ENCODE assay signal across 8 cellular contexts in genomic region chr12:55940065-55940732, GRCh38. TPM values are rescaled to one million over a fixed set of nuclear protein-coding genes. Genes with fewer than 3 reads are reported as not detected.
DNase-seq lines count a peak whose midpoint lies in the region; TF ChIP-seq lines count a peak whose summit lies in the region.

No MANE protein-coding gene starts in this region.

- H3K27me3 ChIP-seq in GM23248 (replicated peaks; ENCODE audit: insufficient read depth) (no peaks in the 10 kb centered on the region), subcutaneous abdominal adipose tissue (ENCODE audit: control insufficient read depth in 5 of 5, insufficient read depth in 4 of 5, low read length in 5 of 5) (peaks cover 0 to 4% (median 0%) of the 10 kb centered on the region in 5 donors)

- peak overlapping the region; percentile 64 for H2AFZ ChIP-seq in GM23248

- H3K4me1 ChIP-seq in GM23248 (ENCODE audit: insufficient read depth), result peaks cover 22% of the 10 kb centered on the region
- H3K4me1 ChIP-seq in subcutaneous abdominal adipose tissue (ENCODE audit: control insufficient read depth in 5 of 5, insufficient read depth in 5 of 5, low read length in 5 of 5), result peaks cover 0 to 16% (median 8%) of the 10 kb centered on the region in 5 donors

- H3K9ac ChIP-seq in GM23248 (no peak overlapping the region), subcutaneous abdominal adipose tissue (ENCODE audit: low read length in 5 of 5) (peak overlapping the region in 3 of 5 donors; percentile 1 to 26 (median 25))

- peak overlapping the region; percentile 18 for H3K27ac Mint-ChIP-seq in activated T-helper 1 cell treated with anti-CD3 and anti-CD28 coated beads, Interleukin-12 subunit alpha, Interleukin-12 subunit beta, Interleukin-2, Interleukin-4 antibody, amounts not matched to agents 30 ng/mL and 10 ng/mL and 1 ng/mL, durations not matched to agents 14 hours and 24 hours and 36 hours
- H3K27ac Mint-ChIP-seq in neural crest cell (ENCODE audit: unreplicated experiment), result no peak overlapping the region

- peaks cover 83% of the 10 kb centered on the region for H3K36me3 Mint-ChIP-seq in activated T-helper 1 cell treated with anti-CD3 and anti-CD28 coated beads, Interleukin-12 subunit alpha, Interleukin-12 subunit beta, Interleukin-2, Interleukin-4 antibody, amounts not matched to agents 30 ng/mL and 10 ng/mL and 1 ng/mL, durations not matched to agents 14 hours and 24 hours and 36 hours (ENCODE audit: low read depth)
- H3K36me3 Mint-ChIP-seq in neural crest cell (ENCODE audit: low read depth), result no peaks in the 10 kb centered on the region

- peaks cover 56% of the 10 kb centered on the region for H3K4me1 Mint-ChIP-seq in activated T-helper 1 cell treated with anti-CD3 and anti-CD28 coated beads, Interleukin-12 subunit alpha, Interleukin-12 subunit beta, Interleukin-2, Interleukin-4 antibody, amounts not matched to agents 30 ng/mL and 10 ng/mL and 1 ng/mL, durations not matched to agents 14 hours and 24 hours and 36 hours (ENCODE audit: low read depth)
- peaks cover 11% of the 10 kb centered on the region for H3K4me1 Mint-ChIP-seq in neural crest cell

- peak; percentile 91 for TF ChIP-seq CTCF in LNCAP (IDR thresholded peaks at IDR 0.05)
- peak; percentile 93 for TF ChIP-seq CTCF in neural crest cell (conservative IDR thresholded peaks at IDR 0.05)

- peaks cover 31% of the 10 kb centered on the region for H3F3A ChIP-seq in GM23248 (ENCODE audit: insufficient read depth)

- H3K4me2 ChIP-seq in GM23248 (ENCODE audit: unreplicated experiment), result peak overlapping the region; percentile 32

- no peaks in the 10 kb centered on the region for H3K9me3 Mint-ChIP-seq in activated T-helper 1 cell treated with anti-CD3 and anti-CD28 coated beads, Interleukin-12 subunit alpha, Interleukin-12 subunit beta, Interleukin-2, Interleukin-4 antibody, amounts not matched to agents 30 ng/mL and 10 ng/mL and 1 ng/mL, durations not matched to agents 14 hours and 24 hours and 36 hours
- H3K9me3 Mint-ChIP-seq in neural crest cell, result no peaks in the 10 kb centered on the region

- no peaks in the 10 kb centered on the region for H3K79me2 ChIP-seq in GM23248 (ENCODE audit: insufficient read depth)

- H3K36me3 ChIP-seq in GM23248 (ENCODE audit: low read depth) (peaks cover 41% of the 10 kb centered on the region), subcutaneous abdominal adipose tissue (ENCODE audit: control insufficient read depth in 5 of 5, insufficient read depth in 5 of 5, low read length in 5 of 5) (peaks cover 0 to 11% (median 5%) of the 10 kb centered on the region in 5 donors)

- H3K27me3 Mint-ChIP-seq in activated T-helper 1 cell treated with anti-CD3 and anti-CD28 coated beads, Interleukin-12 subunit alpha, Interleukin-12 subunit beta, Interleukin-2, Interleukin-4 antibody, amounts not matched to agents 30 ng/mL and 10 ng/mL and 1 ng/mL, durations not matched to agents 14 hours and 24 hours and 36 hours (ENCODE audit: insufficient read depth), result no peaks in the 10 kb centered on the region
- peaks cover 5% of the 10 kb centered on the region for H3K27me3 Mint-ChIP-seq in neural crest cell (ENCODE audit: low read depth)

- H3K9me3 ChIP-seq in GM23248 (ENCODE audit: low read depth) (no peaks in the 10 kb centered on the region), subcutaneous abdominal adipose tissue (ENCODE audit: control insufficient read depth in 5 of 5, low read length in 5 of 5) (no peaks in the 10 kb centered on the region)

- 15 to 16% methylated on average over 18 of the region's 18 CpGs for WGBS in GM23248 (ENCODE audit: low coverage in 1 of 2, low lambda C conversion rate in 2 of 2, missing lambda C conversion rate in 2 of 2), 2 experiments

- DNase-seq in EL (peak; percentile 83), GM23248 (peak; percentile 89), RKO (ENCODE audit: low spot score) (peak; percentile 85), fibroblast of the conjunctiva (ENCODE audit: low read depth) (peak; percentile 77), neural crest cell (ENCODE audit: low read depth, low spot score) (peak; percentile 87)
- peak; percentile 76 for DNase-seq in activated T-helper 1 cell treated with anti-CD3 and anti-CD28 coated beads, Interleukin-12 subunit alpha, Interleukin-12 subunit beta, Interleukin-2, Interleukin-4 antibody, amounts not matched to agents 30 ng/mL and 10 ng/mL and 1 ng/mL, durations not matched to agents 14 hours and 24 hours and 36 hours (ENCODE audit: low spot score)

- intact Hi-C loops in activated T-helper 1 cell treated with anti-CD3 and anti-CD28 coated beads, Interleukin-12 subunit alpha, Interleukin-12 subunit beta, Interleukin-2, Interleukin-4 antibody, amounts not matched to agents 30 ng/mL and 10 ng/mL and 1 ng/mL, durations not matched to agents 14 hours and 24 hours and 36 hours (cut with micrococcal nuclease), result loop anchor here (1.0 kb wide), 5 partner anchors 9 to 202 kb away; partner anchors contain the start of genes DGKA, GDF11, ORMDL2 and PYM1

- in situ Hi-C loops in GM23248 (cut with MboI), result no loop called here

- H3K27ac ChIP-seq in GM23248 (peak overlapping the region; percentile 50), subcutaneous abdominal adipose tissue (ENCODE audit: low read depth, low read length) (no peak overlapping the region)

- H3K4me3 Mint-ChIP-seq in activated T-helper 1 cell treated with anti-CD3 and anti-CD28 coated beads, Interleukin-12 subunit alpha, Interleukin-12 subunit beta, Interleukin-2, Interleukin-4 antibody, amounts not matched to agents 30 ng/mL and 10 ng/mL and 1 ng/mL, durations not matched to agents 14 hours and 24 hours and 36 hours, result peak overlapping the region; percentile 9
- H3K4me3 Mint-ChIP-seq in neural crest cell, result peak overlapping the region; percentile 24

- no peaks in the 10 kb centered on the region for H4K20me1 ChIP-seq in GM23248 (ENCODE audit: insufficient read depth)

- H3K4me3 ChIP-seq in GM23248, result no peak overlapping the region
- peak overlapping the region in 4 of 5 donors; percentile 24 to 55 (median 34) for H3K4me3 ChIP-seq in subcutaneous abdominal adipose tissue (ENCODE audit: low read depth in 1 of 5, low read length in 5 of 5)

- H3K9me2 ChIP-seq in GM23248 (ENCODE audit: insufficient read depth), result no peaks in the 10 kb centered on the region

RNA-seq across cellular contexts. Expression of gene DGKA, which starts 9.2 kb away (rescaled TPM):
- 66.6 and 67.7 TPM in 2 replicates for total RNA-seq in GM23248 (2014; rRNA removed; shearing (Covaris generic))
- 109 and 116 TPM in 2 replicates for polyA plus RNA-seq in GM23248 (2016; fragmentation: Nextera tagmentation; extraction: Ambion mirVana)
- total RNA-seq in activated T-helper 1 cell treated with anti-CD3 and anti-CD28 coated beads, Interleukin-12 subunit alpha, Interleukin-12 subunit beta, Interleukin-2, Interleukin-4 antibody, amounts not matched to agents 30 ng/mL and 10 ng/mL and 1 ng/mL, durations not matched to agents 14 hours and 24 hours and 36 hours, result 352 and 379 TPM in 2 replicates
- 17.1 and 18.8 TPM in 2 replicates for total RNA-seq in neural crest cell

RNA-seq across cellular contexts. Expression of gene PYM1, which starts 12.5 kb away (rescaled TPM):
- total RNA-seq in GM23248 (2014; rRNA removed; shearing (Covaris generic)), result 20.1 and 25.9 TPM in 2 replicates
- polyA plus RNA-seq in GM23248 (2016; fragmentation: Nextera tagmentation; extraction: Ambion mirVana), result 33.5 and 34.4 TPM in 2 replicates
- 38.8 and 40.5 TPM in 2 replicates for total RNA-seq in activated T-helper 1 cell treated with anti-CD3 and anti-CD28 coated beads, Interleukin-12 subunit alpha, Interleukin-12 subunit beta, Interleukin-2, Interleukin-4 antibody, amounts not matched to agents 30 ng/mL and 10 ng/mL and 1 ng/mL, durations not matched to agents 14 hours and 24 hours and 36 hours
- 54.0 and 56.8 TPM in 2 replicates for total RNA-seq in neural crest cell

RNA-seq across cellular contexts. Expression of gene PMEL, which starts 25.6 kb away (rescaled TPM):
- total RNA-seq in GM23248 (2014; rRNA removed; shearing (Covaris generic)), result 0.13 and 2.3 TPM in 2 replicates
- polyA plus RNA-seq in GM23248 (2016; fragmentation: Nextera tagmentation; extraction: Ambion mirVana), result 0.38 and 0.76 TPM in 2 replicates
- 0.29 TPM in 1 of 2 replicates, not detected in the other for total RNA-seq in activated T-helper 1 cell treated with anti-CD3 and anti-CD28 coated beads, Interleukin-12 subunit alpha, Interleukin-12 subunit beta, Interleukin-2, Interleukin-4 antibody, amounts not matched to agents 30 ng/mL and 10 ng/mL and 1 ng/mL, durations not matched to agents 14 hours and 24 hours and 36 hours
- 36.9 and 39.9 TPM in 2 replicates for total RNA-seq in neural crest cell

RNA-seq across cellular contexts. Expression of gene CDK2, which starts 26.4 kb away (rescaled TPM):
- 20.8 and 34.9 TPM in 2 replicates for total RNA-seq in GM23248 (2014; rRNA removed; shearing (Covaris generic))
- polyA plus RNA-seq in GM23248 (2016; fragmentation: Nextera tagmentation; extraction: Ambion mirVana), result 16.2 and 16.6 TPM in 2 replicates
- 93.5 and 109 TPM in 2 replicates for total RNA-seq in activated T-helper 1 cell treated with anti-CD3 and anti-CD28 coated beads, Interleukin-12 subunit alpha, Interleukin-12 subunit beta, Interleukin-2, Interleukin-4 antibody, amounts not matched to agents 30 ng/mL and 10 ng/mL and 1 ng/mL, durations not matched to agents 14 hours and 24 hours and 36 hours
- total RNA-seq in neural crest cell, result 125 TPM in 2 replicates

RNA-seq across cellular contexts. Expression of gene RAB5B, which starts 33.7 kb away (rescaled TPM):
- 47.0 and 58.6 TPM in 2 replicates for total RNA-seq in GM23248 (2014; rRNA removed; shearing (Covaris generic))
- 65.8 and 66.6 TPM in 2 replicates for polyA plus RNA-seq in GM23248 (2016; fragmentation: Nextera tagmentation; extraction: Ambion mirVana)
- 42.6 and 47.0 TPM in 2 replicates for total RNA-seq in activated T-helper 1 cell treated with anti-CD3 and anti-CD28 coated beads, Interleukin-12 subunit alpha, Interleukin-12 subunit beta, Interleukin-2, Interleukin-4 antibody, amounts not matched to agents 30 ng/mL and 10 ng/mL and 1 ng/mL, durations not matched to agents 14 hours and 24 hours and 36 hours
- total RNA-seq in neural crest cell, result 86.5 and 97.3 TPM in 2 replicates

Comparison
In these comparisons a context has a peak if more than half of its experiments do, and no peak if none do; other contexts are left out.
1. RNA of gene PMEL, which starts 25.6 kb away (total RNA-seq): 36.9 to 39.9 TPM in neural crest cell; 0.13 to 2.3 TPM in GM23248 and 0.29 TPM in activated T-helper 1 cell treated with anti-CD3 and anti-CD28 coated beads, Interleukin-12 subunit alpha, Interleukin-12 subunit beta, Interleukin-2, Interleukin-4 antibody, amounts not matched to agents 30 ng/mL and 10 ng/mL and 1 ng/mL, durations not matched to agents 14 hours and 24 hours and 36 hours; every median in the first group is over 10 times any median in the second.
2. Peak in every context shown above with its lines, with median percentiles within 50 percentile points of each other: DNase-seq.